In the genomic region with DNA sequence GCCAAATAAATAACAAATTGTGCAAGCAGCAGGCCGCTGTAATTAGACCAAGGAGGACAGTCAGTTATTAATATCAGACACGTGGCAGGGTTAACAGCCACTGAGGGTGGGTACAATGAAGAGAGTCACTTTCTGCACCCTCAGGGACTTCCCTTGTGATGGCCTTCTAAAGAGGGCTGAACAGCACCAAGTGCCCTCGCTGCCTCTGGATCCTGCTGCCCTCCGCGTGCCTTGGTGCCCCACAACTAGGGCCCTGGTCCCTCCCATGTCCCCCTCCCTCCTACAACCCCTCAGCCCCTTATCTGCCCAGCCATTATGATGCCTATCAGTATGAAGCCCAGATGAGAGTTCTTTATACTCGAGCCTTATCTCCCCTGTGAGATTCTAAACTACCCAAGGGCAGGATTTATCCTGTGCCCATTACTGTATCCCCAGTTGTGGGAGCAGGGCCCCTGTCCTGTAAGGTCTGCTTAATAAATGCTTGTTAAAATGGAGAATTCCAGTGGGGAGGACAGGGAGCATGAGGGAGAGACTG, we compare ENCODE assay signal across 16 cellular contexts. TPM values are rescaled to one million over a fixed set of nuclear protein-coding genes. Genes with fewer than 3 reads are reported as not detected.
DNase-seq lines count a peak whose midpoint lies in the region; ATAC-seq and TF ChIP-seq lines count a peak whose summit lies in the region.
"Had no signal": no experiment of that assay in that cellular context is flagged by ENCODE, and none has a peak within 500 bp of the region (broad histone marks: within the 10 kb centered on the region; RNA-seq: fewer than 3 reads in every experiment).

No MANE protein-coding gene starts in this region.

- no peaks in the 10 kb centered on the region for H3K36me3 ChIP-seq in HUES48 (ENCODE audit: control insufficient read depth, insufficient read depth, low read length)
- no peaks in the 10 kb centered on the region for H3K36me3 ChIP-seq in mesendoderm (ENCODE audit: control insufficient read depth, insufficient read depth, low read length)
- H3K36me3 ChIP-seq: brain microvascular endothelial cell, thoracic aorta had no signal

- H2AK5ac ChIP-seq in mesendoderm (ENCODE audit: low read length) = peak overlapping the region; percentile 65

- peak overlapping the region; percentile 65 for H3K56ac ChIP-seq in mesendoderm (ENCODE audit: low read length)

- no peak overlapping the region for H3K18ac ChIP-seq in mesendoderm (ENCODE audit: low read length)

- H3K79me2 ChIP-seq in mesendoderm (ENCODE audit: control insufficient read depth, insufficient read depth, low read length) = no peaks in the 10 kb centered on the region

- no peak for DNase-seq in chondrocyte (ENCODE audit: low spot score)
- DNase-seq in mesendoderm = no peak
- no peak for DNase-seq in germinal center (ENCODE audit: low spot score)
- DNase-seq: activated CD4-positive, CD25-positive, alpha-beta regulatory T cell treated with anti-CD3 and anti-CD28 coated beads, Interleukin-2, amount 50 U/mL, for 72 hours; activated naive CD4-positive, alpha-beta T cell treated with anti-CD3 and anti-CD28 coated beads for 36 hours; brain microvascular endothelial cell; effector memory CD8-positive, alpha-beta T cell; NCI-H774 had no signal

- no peaks in the 10 kb centered on the region for H3K79me1 ChIP-seq in mesendoderm (ENCODE audit: low read length)

- TF ChIP-seq CTCF in chondrocyte (IDR thresholded peaks at IDR 0.05) = no peak

- H2BK120ac ChIP-seq in mesendoderm (ENCODE audit: low read depth, low read length) = no peak overlapping the region

- no peaks in the 10 kb centered on the region for H3K36me3 Mint-ChIP-seq in chondrocyte (ENCODE audit: low read depth)

- no peak overlapping the region for H2BK15ac ChIP-seq in mesendoderm (replicated peaks; ENCODE audit: low read depth)

- no peak for ATAC-seq in HG02884 (IDR thresholded peaks at IDR 0.05; ENCODE audit: unreplicated experiment)
- no peak for ATAC-seq in GM18909 (IDR thresholded peaks at IDR 0.05; ENCODE audit: poor library complexity, unreplicated experiment)
- no peak for ATAC-seq in HG02642 (IDR thresholded peaks at IDR 0.05; ENCODE audit: poor library complexity, unreplicated experiment)
- ATAC-seq: effector memory CD8-positive, alpha-beta T cell had no signal

- no peak overlapping the region for H4K8ac ChIP-seq in mesendoderm (ENCODE audit: low read depth, low read length)

- H3K27me3 Mint-ChIP-seq in chondrocyte (ENCODE audit: low read depth) = no peaks in the 10 kb centered on the region

- H3K4me1 ChIP-seq in HUES48 (ENCODE audit: control insufficient read depth, insufficient read depth, low read length) (peaks cover 85% of the 10 kb centered on the region), mesendoderm (ENCODE audit: control insufficient read depth, low read depth, low read length) (peaks cover 55% of the 10 kb centered on the region)

- no peak overlapping the region for H3K23ac ChIP-seq in mesendoderm (ENCODE audit: low read length)

- no peak overlapping the region for H3K4me2 ChIP-seq in mesendoderm (ENCODE audit: low read length)

- H2BK5ac ChIP-seq in mesendoderm (ENCODE audit: low read length) = peak overlapping the region; percentile 14

- no peaks in the 10 kb centered on the region for H3K9me3 ChIP-seq in HUES48 (ENCODE audit: control insufficient read depth, insufficient read depth, low read length)
- H3K9me3 ChIP-seq: mucosa of descending colon, thoracic aorta had no signal

- peak overlapping the region; percentile 87 for H3K27ac Mint-ChIP-seq in chondrocyte (ENCODE audit: unreplicated experiment)
- H3K27ac Mint-ChIP-seq: activated naive CD4-positive, alpha-beta T cell treated with anti-CD3 and anti-CD28 coated beads for 36 hours; effector memory CD8-positive, alpha-beta T cell; T-helper 1 cell treated with Interleukin-12 subunit alpha and Interleukin-12 subunit beta and Interleukin-4 antibody, amounts not matched to agents 30 μg/mL and 1 μg/mL, for 36 hours had no signal

- no peaks in the 10 kb centered on the region for H3K9me3 Mint-ChIP-seq in chondrocyte (ENCODE audit: low read depth)
- H3K9me3 Mint-ChIP-seq: activated naive CD4-positive, alpha-beta T cell treated with anti-CD3 and anti-CD28 coated beads for 36 hours; effector memory CD8-positive, alpha-beta T cell; T-helper 1 cell treated with Interleukin-12 subunit alpha and Interleukin-12 subunit beta and Interleukin-4 antibody, amounts not matched to agents 30 μg/mL and 1 μg/mL, for 36 hours had no signal

- H3K4ac ChIP-seq in mesendoderm (ENCODE audit: low read depth, low read length) = no peak overlapping the region

- no peak overlapping the region for H3K4me3 ChIP-seq in HUES48 (ENCODE audit: low read depth, low read length)
- no peak overlapping the region for H3K4me3 ChIP-seq in mesendoderm (ENCODE audit: low read length)
- H3K4me3 ChIP-seq: mucosa of descending colon, thoracic aorta had no signal

- H3K9ac ChIP-seq in HUES48 (ENCODE audit: low read depth, low read length) = no peak overlapping the region
- peak overlapping the region; percentile 25 for H3K9ac ChIP-seq in mesendoderm (ENCODE audit: low read length)

- no CpG with 5 or more reads among the region's 6 CpGs for WGBS in mesendoderm (ENCODE audit: extremely low coverage, insufficient coverage, low lambda C conversion rate)

- H4K5ac ChIP-seq in mesendoderm (ENCODE audit: low read length) = no peak overlapping the region

- no peaks in the 10 kb centered on the region for H3K27me3 ChIP-seq in HUES48 (ENCODE audit: control insufficient read depth, insufficient read depth, low read length)
- no peaks in the 10 kb centered on the region for H3K27me3 ChIP-seq in mesendoderm (ENCODE audit: insufficient read depth, low read length, poor library complexity)
- H3K27me3 ChIP-seq: brain microvascular endothelial cell had no signal

- H3K27ac ChIP-seq in HUES48 (ENCODE audit: low read depth, low read length) = peak overlapping the region; percentile 77
- H3K27ac ChIP-seq in mesendoderm (ENCODE audit: low read depth, low read length) = no peak overlapping the region
- peak overlapping the region; percentile 30 for H3K27ac ChIP-seq in temporal lobe (ENCODE audit: low read depth, low read length)
- H3K27ac ChIP-seq: brain microvascular endothelial cell, thoracic aorta had no signal

- H3K4me3 Mint-ChIP-seq in chondrocyte (ENCODE audit: unreplicated experiment) = no peak overlapping the region
- H3K4me3 Mint-ChIP-seq: activated naive CD4-positive, alpha-beta T cell treated with anti-CD3 and anti-CD28 coated beads for 36 hours; effector memory CD8-positive, alpha-beta T cell; T-helper 1 cell treated with Interleukin-12 subunit alpha and Interleukin-12 subunit beta and Interleukin-4 antibody, amounts not matched to agents 30 μg/mL and 1 μg/mL, for 36 hours had no signal

- H3K4me1 Mint-ChIP-seq in chondrocyte (ENCODE audit: low read depth) = peaks cover 91% of the 10 kb centered on the region

RNA-seq across cellular contexts. Expression of a gene that starts 37.3 kb away (rescaled TPM):
- total RNA-seq in chondrocyte (10.9 to 85.4 TPM (median 82.9 TPM) in 3 replicates), temporal lobe (49.2 TPM)
- 11.8 TPM for polyA plus RNA-seq in mesendoderm (2013, experiment 1 of 2)
- polyA plus RNA-seq in mesendoderm (2013, experiment 2 of 2) = 12.2 TPM
- total RNA-seq: activated naive CD4-positive, alpha-beta T cell treated with anti-CD3 and anti-CD28 coated beads for 36 hours had no signal
